In genomic region chr1:32729254-32730046, GRCh38 we compare ENCODE assay signal across 21 cellular contexts. TPM values are rescaled to one million over a fixed set of nuclear protein-coding genes. Genes with fewer than 3 reads are reported as not detected.
DNase-seq lines count a peak whose midpoint lies in the region; ATAC-seq and TF ChIP-seq lines count a peak whose summit lies in the region.
"Had no signal": no experiment of that assay in that cellular context is flagged by ENCODE, and none has a peak within 500 bp of the region (broad histone marks: within the 10 kb centered on the region; RNA-seq: fewer than 3 reads in every experiment).

No MANE protein-coding gene starts in this region.

- H3K27ac ChIP-seq in AG04450 (ENCODE audit: low read depth, low read length): peak overlapping the region; percentile 31
- H3K27ac ChIP-seq in SJSA1: peak overlapping the region; percentile 52
- H3K27ac ChIP-seq in fibroblast of lung (ENCODE audit: insufficient read depth, low read length): peak overlapping the region; percentile 22
- H3K27ac ChIP-seq: breast epithelium, colonic mucosa, thyroid gland had no signal

- H3K27me3 ChIP-seq in AG04450 (ENCODE audit: control insufficient read depth, insufficient read depth, low read length) (no peaks in the 10 kb centered on the region), H7 (ENCODE audit: control insufficient read depth, insufficient read depth, low read length) (no peaks in the 10 kb centered on the region), SJSA1 (replicated peaks) (no peaks in the 10 kb centered on the region), fibroblast of lung (ENCODE audit: control insufficient read depth, insufficient read depth, low read length) (no peaks in the 10 kb centered on the region)
- H3K27me3 ChIP-seq: breast epithelium, colonic mucosa, thyroid gland had no signal

- TF ChIP-seq CTCF in AG04450 (IDR thresholded peaks at IDR 0.05; ENCODE audit: low read depth, low read length): peak; percentile 21; the same call in 1 of the 2 replicates
- no peak for TF ChIP-seq CTCF in fibroblast of lung (conservative IDR thresholded peaks at IDR 0.05 in 1 of 2, IDR thresholded peaks at IDR 0.05 in 1 of 2; ENCODE audit: low read depth in 1 of 2, low read length in 2 of 2)

- no peaks in the 10 kb centered on the region for H3K9me3 ChIP-seq in AG04450 (ENCODE audit: control insufficient read depth, insufficient read depth, low read length)
- H3K9me3 ChIP-seq in SJSA1 (replicated peaks): no peaks in the 10 kb centered on the region
- H3K9me3 ChIP-seq in fibroblast of lung (ENCODE audit: control insufficient read depth, insufficient read depth, low read depth, low read length): no peaks in the 10 kb centered on the region
- H3K9me3 ChIP-seq: breast epithelium, colonic mucosa, thyroid gland had no signal

- no peak overlapping the region for H2AFZ ChIP-seq in fibroblast of lung (ENCODE audit: low read length)

- no peak for ATAC-seq in HG03175 (IDR thresholded peaks at IDR 0.05; ENCODE audit: unreplicated experiment)
- ATAC-seq: activated CD4-positive, CD25-positive, alpha-beta regulatory T cell treated with anti-CD3 and anti-CD28 coated beads, Interleukin-2, amount 50 U/mL, for 24 hours; activated CD8-positive, alpha-beta T cell treated with anti-CD3 and anti-CD28 coated beads, Interleukin-2, amount 10 ng/mL, durations not matched to agents 7 days and 5 days had no signal

- H3K4me2 ChIP-seq in fibroblast of lung (ENCODE audit: extremely low read depth, insufficient read depth, low read length): no peak overlapping the region

- H3K36me3 ChIP-seq in H7 (replicated peaks; ENCODE audit: control insufficient read depth, insufficient read depth, low read length) (no peaks in the 10 kb centered on the region), SJSA1 (no peaks in the 10 kb centered on the region), fibroblast of lung (ENCODE audit: control insufficient read depth, insufficient read depth, low read length) (no peaks in the 10 kb centered on the region)
- H3K36me3 ChIP-seq: breast epithelium, colonic mucosa, thyroid gland had no signal

- no peak overlapping the region for H3K4me3 ChIP-seq in AG04450 (ENCODE audit: low read depth, low read length)
- no peak overlapping the region for H3K4me3 ChIP-seq in H7 (ENCODE audit: insufficient read depth, low read depth, low read length)
- H3K4me3 ChIP-seq in SJSA1: no peak overlapping the region
- no peak overlapping the region for H3K4me3 ChIP-seq in fibroblast of lung (replicated peaks in 1 of 4; ENCODE audit: control extremely low read depth in 1 of 4, insufficient read depth in 1 of 4, low read depth in 3 of 4, low read length in 4 of 4)
- H3K4me3 ChIP-seq: breast epithelium, colonic mucosa, thyroid gland had no signal

- H3K4me1 ChIP-seq in SJSA1 (replicated peaks): peaks cover 59% of the 10 kb centered on the region
- H3K4me1 ChIP-seq in fibroblast of lung (ENCODE audit: control insufficient read depth, extremely low read depth, insufficient read depth, low read length): peaks cover 31% of the 10 kb centered on the region
- H3K4me1 ChIP-seq: breast epithelium had no signal

- POLR2A ChIA-PET in AG04450 (lab: Yijun Ruan, JAX): interaction anchor here (0.8 to 1.4 kb wide), 2 partner anchors 25 to 26 kb away, joined by 4 to 5 read pairs; partner anchors contain the start of gene SYNC

- no peak for DNase-seq in AG04450 (ENCODE audit: low read depth, low spot score)
- DNase-seq in H7: peak; percentile 57
- no peak for DNase-seq in SJSA1 (ENCODE audit: low read depth in 1 of 2, low spot score in 2 of 2)
- DNase-seq in fibroblast of lung (ENCODE audit: low read depth in 2 of 2): no peak
- no peak for DNase-seq in islet precursor cell
- DNase-seq in cortex of kidney (lab: John Stamatoyannopoulos, UW): no peak
- DNase-seq in H4 (ENCODE audit: low spot score): no peak
- DNase-seq: activated CD8-positive, alpha-beta T cell treated with anti-CD3 and anti-CD28 coated beads, Interleukin-2, amount 10 ng/mL, durations not matched to agents 7 days and 5 days; activated gamma-delta T cell; colonic mucosa; head of caudate nucleus; KBM-7; left colon; MV-4-11; retina; stimulated activated CD4-positive, alpha-beta T cell treated with anti-CD3 and anti-CD28 coated beads, Interleukin-4, amount 100 ng/mL, for 24 hours; stimulated activated naive CD4-positive, alpha-beta T cell treated with Interleukin-2 at 50 U/mL for 16 hours; thyroid gland had no signal

- no peak overlapping the region for H3K9ac ChIP-seq in fibroblast of lung (ENCODE audit: insufficient read depth, low read length)

- H4K20me1 ChIP-seq in fibroblast of lung (ENCODE audit: control insufficient read depth, extremely low read depth, insufficient read depth, low read length): no peaks in the 10 kb centered on the region

- no peaks in the 10 kb centered on the region for H3K79me2 ChIP-seq in fibroblast of lung (ENCODE audit: control insufficient read depth, insufficient read depth, low read length)

- CTCF ChIA-PET in AG04450 (lab: Charles Lee): interaction anchor here (3.4 kb wide), 1 partner anchor 18 kb away, joined by 19 read pairs; no protein-coding TSS in a partner anchor

RNA-seq across cellular contexts. Expression of gene SYNC, which starts 26.9 kb away (rescaled TPM):
- polyA plus RNA-seq in AG04450 (2011; rRNA removed) (50.4 and 65.1 TPM in 2 replicates), fibroblast of lung (31.5 and 50.9 TPM in 2 replicates)
- polyA minus RNA-seq in AG04450 (2011; rRNA and poly(A)+ RNA removed): 63.5 and 68.5 TPM in 2 replicates
- 0.07 and 0.45 TPM in 2 replicates for total RNA-seq in H7 (2014; rRNA removed; shearing (Covaris generic))
- total RNA-seq in SJSA1 (2014; rRNA removed; shearing (Covaris generic)): 167 and 209 TPM in 2 replicates
- 43.7 and 58.1 TPM in 2 replicates for total RNA-seq in fibroblast of lung
- 24.4 and 34.5 TPM in 2 replicates for polyA plus RNA-seq in fibroblast of lung (2012)
- 8.8 and 12.8 TPM in 2 replicates for polyA minus RNA-seq in fibroblast of lung (ENCODE audit: low replicate concordance)
- 20.2 and 20.7 TPM in 2 replicates for total RNA-seq in H4 (2014; rRNA removed; shearing (Covaris generic))
- total RNA-seq: activated CD8-positive, alpha-beta T cell treated with anti-CD3 and anti-CD28 coated beads, Interleukin-2, amount 10 ng/mL, durations not matched to agents 7 days and 5 days had no signal

Comparison
In these comparisons a context has a peak if more than half of its experiments do, and no peak if none do; other contexts are left out.
1. RNA of gene SYNC, which starts 26.9 kb away (total RNA-seq): 167 to 209 TPM in SJSA1, 43.7 to 58.1 TPM in fibroblast of lung and 20.2 to 20.7 TPM in H4; 0.07 to 0.45 TPM in H7; every median in the first group is over 10 times any median in the second.
2. Peak in every context shown above with its lines, with median percentiles within 50 percentile points of each other: H3K27ac ChIP-seq.